In the genomic region with DNA sequence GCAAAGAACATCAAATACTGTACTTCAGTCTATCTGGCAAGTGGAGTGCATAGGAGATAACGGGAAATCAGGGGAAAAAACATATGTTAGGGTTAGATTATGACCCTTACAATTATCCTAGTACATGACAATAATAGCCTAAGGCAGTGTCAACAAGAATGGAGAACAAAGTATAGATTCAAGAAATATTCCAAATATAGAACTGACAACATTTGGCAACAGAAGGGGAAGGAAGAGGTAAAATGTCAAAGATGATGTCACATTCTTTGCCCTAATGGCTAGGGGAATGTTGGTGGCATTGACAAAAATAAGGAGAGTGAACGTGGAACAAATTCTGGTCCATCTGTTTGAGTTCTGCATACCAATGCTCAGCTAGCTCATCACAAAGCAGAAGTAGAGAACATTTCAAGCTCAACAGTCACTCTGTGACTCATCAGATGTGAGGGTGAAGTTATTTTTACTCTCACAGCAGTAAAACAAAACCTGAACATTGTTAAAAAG, we compare ENCODE assay signal across 8 cellular contexts. TPM values are rescaled to one million over a fixed set of nuclear protein-coding genes. Genes with fewer than 3 reads are reported as not detected.
DNase-seq lines count a peak whose midpoint lies in the region; ATAC-seq, FAIRE-seq and TF ChIP-seq lines count a peak whose summit lies in the region.

No MANE protein-coding gene starts in this region.

- TF ChIP-seq RAD21 in SK-N-SH (IDR thresholded peaks at IDR 0.05; ENCODE audit: low read length) = no peak

- H3K4me3 Mint-ChIP-seq in endodermal cell = no peak overlapping the region

- 40% methylated on average over 2 of the region's 2 CpGs for WGBS in SK-N-SH (ENCODE audit: low lambda C conversion rate)
- 90 to 100% methylated on average over 1 of the region's 2 CpGs for WGBS in endodermal cell (ENCODE audit: insufficient coverage in 1 of 2, insufficient read length in 1 of 2), 2 experiments

- peaks cover 6% of the 10 kb centered on the region for H3K27me3 Mint-ChIP-seq in endodermal cell (ENCODE audit: insufficient read depth)

- no peak overlapping the region for H3K27ac Mint-ChIP-seq in endodermal cell

- H3K4me1 Mint-ChIP-seq in endodermal cell = no peaks in the 10 kb centered on the region

- no peaks in the 10 kb centered on the region for H3K9me3 ChIP-seq in SK-N-SH
- H3K9me3 ChIP-seq in endodermal cell (ENCODE audit: control insufficient read depth, low read length) = no peaks in the 10 kb centered on the region

- TF ChIP-seq EP300 in SK-N-SH (IDR thresholded peaks at IDR 0.05; ENCODE audit: borderline replicate concordance in 1 of 2, low read depth in 1 of 2, low read length in 1 of 2) = no peak

- no peak overlapping the region for H3K9ac ChIP-seq in SK-N-SH
- no peak overlapping the region for H3K9ac ChIP-seq in endodermal cell (ENCODE audit: extremely low read depth, low read length, poor library complexity, severe bottlenecking)

- peaks cover 4% of the 10 kb centered on the region for H3K9me3 Mint-ChIP-seq in endodermal cell

- no peak overlapping the region for H3K4me2 ChIP-seq in SK-N-SH

- no peaks in the 10 kb centered on the region for H3K4me1 ChIP-seq in SK-N-SH (ENCODE audit: control insufficient read depth in 1 of 2, insufficient read depth in 2 of 2, low read depth in 1 of 2, low read length in 1 of 2)
- no peaks in the 10 kb centered on the region for H3K4me1 ChIP-seq in endodermal cell (ENCODE audit: control insufficient read depth, insufficient read depth, low read length)

- DNase-seq in RPMI7951 (ENCODE audit: low read depth) (peak; percentile 89), fibroblast of the conjunctiva (ENCODE audit: low read depth) (peak; percentile 47), urothelium cell line (ENCODE audit: low spot score) (peak; percentile 29), SK-N-SH (no peak), endodermal cell (no peak), GM19239 (ENCODE audit: insufficient read length, low spot score) (no peak)

- H3K27me3 ChIP-seq in SK-N-SH (ENCODE audit: insufficient read depth) (no peaks in the 10 kb centered on the region), endodermal cell (ENCODE audit: control insufficient read depth, insufficient read depth, low read length, poor library complexity, severe bottlenecking) (no peaks in the 10 kb centered on the region)

- CTCF ChIA-PET in SK-N-SH (lab: Yijun Ruan, JAX) = interaction anchor here (1.1 to 2.8 kb wide), 3 partner anchors 11 to 899 kb away, joined by 3 to 12 read pairs (median 6); no protein-coding TSS in a partner anchor

- FAIRE-seq in urothelium cell line (lab: Jason Lieb, UNC) (no peak), GM19239 (lab: Jason Lieb, UNC) (no peak)

- ATAC-seq in GM18858 (IDR thresholded peaks at IDR 0.05; ENCODE audit: unreplicated experiment) = peak; percentile 62
- peak; percentile 79 for ATAC-seq in HG02870 (IDR thresholded peaks at IDR 0.05; ENCODE audit: unreplicated experiment)

- no peaks in the 10 kb centered on the region for H4K20me1 ChIP-seq in SK-N-SH (ENCODE audit: insufficient read depth)

- no peak for TF ChIP-seq CTCF in SK-N-SH (IDR thresholded peaks at IDR 0.05)
- no peak for TF ChIP-seq CTCF in endodermal cell (conservative IDR thresholded peaks at IDR 0.05)

- H3K4me3 ChIP-seq in SK-N-SH (ENCODE audit: low read depth in 2 of 2, low read length in 1 of 2) = no peak overlapping the region
- no peak overlapping the region for H3K4me3 ChIP-seq in endodermal cell (ENCODE audit: low read length)

- no peak overlapping the region for H2AFZ ChIP-seq in SK-N-SH (ENCODE audit: low read depth)

- H3K36me3 ChIP-seq in SK-N-SH (replicated peaks in 1 of 2; ENCODE audit: control insufficient read depth in 1 of 2, insufficient read depth in 2 of 2, low read length in 1 of 2) (no peaks in the 10 kb centered on the region), endodermal cell (ENCODE audit: control insufficient read depth, insufficient read depth, low read length) (no peaks in the 10 kb centered on the region)

- no peaks in the 10 kb centered on the region for H3K79me2 ChIP-seq in SK-N-SH (ENCODE audit: insufficient read depth)

- H3K27ac ChIP-seq in SK-N-SH (ENCODE audit: low read depth in 2 of 2, low read length in 1 of 2) (no peak overlapping the region), endodermal cell (ENCODE audit: low read depth, low read length) (no peak overlapping the region)

- H3K36me3 Mint-ChIP-seq in endodermal cell (ENCODE audit: low read depth) = no peaks in the 10 kb centered on the region

- no peaks in the 10 kb centered on the region for H3F3A ChIP-seq in SK-N-SH (replicated peaks; ENCODE audit: insufficient read depth)

- H3K9me2 ChIP-seq in SK-N-SH = no peaks in the 10 kb centered on the region

- POLR2A ChIA-PET in SK-N-SH (lab: Yijun Ruan, JAX) = no interaction called here

TF ChIP-seq in SK-N-SH, 30 proteins besides CTCF, POLR2A, EP300 and RAD21:
- no peak for TF ChIP-seq USF2 (IDR thresholded peaks at IDR 0.05; ENCODE audit: borderline replicate concordance, low read depth, low read length)

RNA-seq across cellular contexts. Expression of gene ATP8B4, which starts 15.5 kb away (rescaled TPM):
- total RNA-seq in RPMI7951 (2014; rRNA removed; shearing (Covaris generic)) = 0.29 and 0.36 TPM in 2 replicates
- polyA plus RNA-seq in SK-N-SH (2012; rRNA removed) = 0.03 TPM in 1 of 2 replicates, not detected in the other
- 0.01 TPM in 1 of 2 replicates, not detected in the other for polyA plus RNA-seq in SK-N-SH (2012; cell fraction: cytosol; rRNA removed)
- polyA plus RNA-seq in SK-N-SH (2012; cell fraction: nucleus; rRNA removed) = 0.17 and 0.19 TPM in 2 replicates
- under 1 TPM; 0.64 to 0.95 TPM for total RNA-seq in endodermal cell
- 0.14 TPM for polyA plus RNA-seq in endodermal cell (2013, experiment 1 of 2)
- polyA plus RNA-seq in endodermal cell (2013, experiment 2 of 2) = 0.04 TPM

RNA-seq across cellular contexts. Expression of gene SLC27A2, which starts 47.4 kb away (rescaled TPM):
- 0.39 TPM in 1 of 2 replicates, not detected in the other for total RNA-seq in RPMI7951 (2014; rRNA removed; shearing (Covaris generic))
- polyA plus RNA-seq in SK-N-SH (2012; rRNA removed) = 0.49 and 0.65 TPM in 2 replicates
- 0.35 and 0.42 TPM in 2 replicates for polyA plus RNA-seq in SK-N-SH (2012; cell fraction: cytosol; rRNA removed)
- polyA plus RNA-seq in SK-N-SH (2012; cell fraction: nucleus; rRNA removed) = 0.18 and 0.57 TPM in 2 replicates
- total RNA-seq in endodermal cell = 1 to 10 TPM; 4.0 to 6.8 TPM
- polyA plus RNA-seq in endodermal cell (2013, experiment 1 of 2) = 1.4 TPM
- 1.9 TPM for polyA plus RNA-seq in endodermal cell (2013, experiment 2 of 2)

Comparison
In these comparisons a context has a peak if more than half of its experiments do, and no peak if none do; other contexts are left out.
1. DNase-seq: peak in RPMI7951 (single experiment), fibroblast of the conjunctiva (single experiment) and urothelium cell line (single experiment); none in SK-N-SH (single experiment), endodermal cell (single experiment) and GM19239 (single experiment).